In the genomic region with DNA sequence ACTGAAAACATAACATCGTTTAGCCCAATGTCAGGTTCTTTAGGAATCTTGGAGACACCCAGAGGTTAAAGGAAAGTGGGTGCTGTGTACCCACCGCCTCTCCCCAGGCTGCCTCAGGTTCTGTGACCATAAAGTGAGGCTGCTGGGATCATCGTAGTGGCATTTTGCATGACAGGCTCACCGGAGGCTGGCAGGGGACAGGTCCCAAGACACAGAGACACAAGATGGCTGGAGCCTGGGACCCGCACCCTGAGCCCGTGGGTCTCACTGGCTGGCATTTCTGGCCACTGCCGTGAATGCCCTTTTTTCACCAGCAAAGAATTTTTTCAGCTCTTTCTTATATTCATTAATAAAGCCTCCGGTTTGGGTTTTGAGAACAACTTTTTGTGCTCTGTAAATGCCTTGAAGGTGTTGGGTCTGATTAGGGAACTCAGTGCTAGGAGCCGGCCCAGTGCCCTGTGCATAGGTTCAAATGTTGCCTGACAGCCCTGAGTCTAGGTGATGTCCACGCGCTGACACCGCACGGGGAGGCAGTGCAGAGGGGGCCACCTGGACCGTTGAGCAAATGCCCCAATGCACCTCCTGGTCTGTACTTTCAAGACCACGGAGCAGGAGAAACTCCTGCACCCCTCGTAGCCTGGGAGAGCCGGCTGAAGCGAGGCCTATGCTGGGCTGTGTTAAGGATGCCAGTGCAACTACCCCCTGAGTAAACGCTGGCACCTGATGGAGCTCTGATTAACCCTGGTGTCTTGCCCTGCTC, we compare ENCODE assay signal across 24 cellular contexts.
"Had no signal": no experiment of that assay in that cellular context is flagged by ENCODE, and none has a peak within 500 bp of the region (broad histone marks: within the 10 kb centered on the region; RNA-seq: fewer than 3 reads in every experiment).

No MANE protein-coding gene starts in this region.

- H3K4me3 ChIP-seq: heart left ventricle, left ventricle myocardium inferior, neural progenitor cell, pancreas, prostate gland, sigmoid colon, tibial nerve, vagina had no signal

- H3K4me2 ChIP-seq: neural progenitor cell had no signal

- FAIRE-seq: islet of Langerhans, pancreas, small intestine had no signal

- H3K36me3 ChIP-seq: heart left ventricle, left ventricle myocardium inferior, neural progenitor cell, pancreas, prostate gland, sigmoid colon, tibial nerve, vagina had no signal

- H3K27ac ChIP-seq: heart left ventricle, left ventricle myocardium inferior, neural progenitor cell, pancreas, prostate gland, sigmoid colon, tibial nerve, vagina had no signal

- DNase-seq: heart left ventricle; hypothalamus; immature natural killer cell; left ventricle myocardium inferior; nephron progenitor cell; pancreas; retina; right cardiac atrium; sigmoid colon; small intestine; stimulated activated CD4-positive, alpha-beta T cell treated with anti-CD3 and anti-CD28 coated beads, Interleukin-1b, Interleukin-23, amount 100 ng/mL, for 48 hours; stimulated activated CD4-positive, alpha-beta T cell treated with anti-CD3 and anti-CD28 coated beads, Interleukin-2, amount 100 ng/mL, for 48 hours; stimulated activated CD4-positive, alpha-beta T cell treated with anti-CD3 and anti-CD28 coated beads, Interleukin-4, amount 100 ng/mL, for 4 hours; stimulated activated CD8-positive, alpha-beta memory T cell treated with anti-CD3 and anti-CD28 coated beads, Interleukin-4, amount 100 ng/mL, for 48 hours; stimulated activated naive CD4-positive, alpha-beta T cell treated with Interleukin-2 at 50 U/mL for 16 hours; stimulated activated naive CD8-positive, alpha-beta T cell treated with anti-CD3 and anti-CD28 coated beads, Interleukin-15, amount 100 ng/mL, for 72 hours; substantia nigra had no signal

- H3K9ac ChIP-seq: neural progenitor cell had no signal

- H3K27me3 ChIP-seq: pancreas, sigmoid colon, tibial nerve, vagina had no signal

- H3K9me3 ChIP-seq: heart left ventricle, left ventricle myocardium inferior, pancreas, prostate gland, sigmoid colon, tibial nerve, vagina had no signal

- H3K4me1 ChIP-seq: heart left ventricle, left ventricle myocardium inferior, pancreas, prostate gland, sigmoid colon, tibial nerve, vagina had no signal

- ATAC-seq: naive thymus-derived CD8-positive, alpha-beta T cell; pancreas; right cardiac atrium; stimulated activated memory B cell treated with anti-CD40 and anti-IgM and Interleukin-4, amounts not matched to agents 10 μg/mL and 1 μg/mL and 100 μg/mL, for 72 hours; stimulated activated naive CD8-positive, alpha-beta T cell treated with anti-CD3 and anti-CD28 coated beads, Interleukin-15, amount 100 ng/mL, for 72 hours had no signal

- H2AFZ ChIP-seq: neural progenitor cell had no signal
